ENCODE assay signal across 1 cellular context in the genomic region with DNA sequence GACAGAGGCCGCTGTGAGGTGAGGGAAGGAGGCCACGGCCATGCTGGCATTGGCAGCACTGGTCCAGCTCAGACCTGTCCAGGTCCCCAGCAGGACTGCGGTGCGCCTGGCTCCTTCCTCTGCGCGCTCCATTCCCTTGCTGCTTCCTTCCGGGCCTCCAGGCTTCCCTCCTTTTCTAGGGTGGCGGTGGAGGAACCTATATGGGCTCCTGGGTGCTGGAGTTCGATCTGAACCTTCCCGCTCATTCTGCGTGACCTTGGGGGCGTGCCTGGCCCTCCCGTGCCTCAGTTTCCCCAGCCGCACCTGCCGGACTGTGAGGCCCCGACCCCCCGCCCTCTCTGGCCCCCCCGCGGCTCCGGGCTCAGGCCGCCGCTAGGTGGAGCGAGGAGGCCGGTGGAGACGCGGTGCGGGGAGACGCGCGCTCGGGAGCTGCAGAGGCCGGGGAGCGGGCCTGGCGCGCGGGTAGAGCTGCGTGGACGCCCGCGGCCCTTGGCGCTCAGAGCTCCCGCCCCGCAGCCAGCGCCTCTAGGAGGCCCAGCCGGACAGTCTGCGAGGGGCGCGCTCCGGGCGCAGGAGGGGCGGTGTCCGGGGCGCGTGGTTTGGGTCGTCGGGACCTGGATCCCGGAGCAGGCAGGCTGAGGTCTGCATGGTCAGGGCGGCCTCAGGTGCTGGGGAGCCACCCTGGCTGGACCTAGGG.
TF ChIP-seq lines count a peak whose summit lies in the region.

No MANE protein-coding gene starts in this region.

TF ChIP-seq in HepG2, 621 proteins besides CTCF, POLR2A, EP300 and RAD21 (continued from another document and continues in another):
- TF ChIP-seq, protein P1, sequence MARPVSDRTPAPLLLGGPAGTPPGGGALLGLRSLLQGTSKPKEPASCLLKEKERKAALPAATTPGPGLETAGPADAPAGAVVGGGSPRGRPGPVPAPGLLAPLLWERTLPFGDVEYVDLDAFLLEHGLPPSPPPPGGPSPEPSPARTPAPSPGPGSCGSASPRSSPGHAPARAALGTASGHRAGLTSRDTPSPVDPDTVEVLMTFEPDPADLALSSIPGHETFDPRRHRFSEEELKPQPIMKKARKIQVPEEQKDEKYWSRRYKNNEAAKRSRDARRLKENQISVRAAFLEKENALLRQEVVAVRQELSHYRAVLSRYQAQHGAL (CRISPR knock-in tag; IDR thresholded peaks at IDR 0.05; ENCODE audit: not compliant biosample characterization), result no peak
- TF ChIP-seq ZNF264 (CRISPR knock-in tag; IDR thresholded peaks at IDR 0.05) (no peak), MBNL3 (CRISPR knock-in tag; conservative IDR thresholded peaks at IDR 0.05) (no peak), ZFYVE20 (CRISPR knock-in tag; IDR thresholded peaks at IDR 0.05; ENCODE audit: borderline replicate concordance, low read depth) (no peak), ZNF782 (CRISPR knock-in tag; IDR thresholded peaks at IDR 0.05; ENCODE audit: borderline replicate concordance) (no peak), PLRG1 (conservative IDR thresholded peaks at IDR 0.05) (no peak), ZC3H4 (CRISPR knock-in tag; IDR thresholded peaks at IDR 0.05; ENCODE audit: borderline replicate concordance) (no peak), GABPB1 (CRISPR knock-in tag; IDR thresholded peaks at IDR 0.05) (peak; percentile 65; the same call in 1 of the 2 replicates), NFE2 (CRISPR knock-in tag; IDR thresholded peaks at IDR 0.05) (no peak), SP2 (CRISPR knock-in tag; IDR thresholded peaks at IDR 0.05) (no peak), ZFP36 (IDR thresholded peaks at IDR 0.05; ENCODE audit: borderline replicate concordance, low read depth, low read length, partially characterized antibody) (no peak), FLYWCH1 (CRISPR knock-in tag; IDR thresholded peaks at IDR 0.05) (no peak), ZNF724P (CRISPR knock-in tag; IDR thresholded peaks at IDR 0.05; ENCODE audit: borderline replicate concordance) (no peak), KDM2A (CRISPR knock-in tag; IDR thresholded peaks at IDR 0.05; ENCODE audit: borderline replicate concordance, low read depth) (peak; percentile 91), NFE2L1 (CRISPR knock-in tag; IDR thresholded peaks at IDR 0.05; ENCODE audit: borderline replicate concordance) (no peak), FIP1L1 (IDR thresholded peaks at IDR 0.05; ENCODE audit: borderline replicate concordance, insufficient read depth, low read depth, low read length) (no peak), HDAC1 (CRISPR knock-in tag; IDR thresholded peaks at IDR 0.05) (no peak), ZNF883 (CRISPR knock-in tag; IDR thresholded peaks at IDR 0.05; ENCODE audit: not compliant biosample characterization) (no peak), ZNF850 (CRISPR knock-in tag; conservative IDR thresholded peaks at IDR 0.05) (no peak), STAT5B (CRISPR knock-in tag; IDR thresholded peaks at IDR 0.05) (no peak), ZNF484 (CRISPR knock-in tag; IDR thresholded peaks at IDR 0.05; ENCODE audit: borderline replicate concordance, low read depth) (no peak), SCMH1 (CRISPR knock-in tag; IDR thresholded peaks at IDR 0.05; ENCODE audit: borderline replicate concordance) (no peak), ZBTB21 (CRISPR knock-in tag; IDR thresholded peaks at IDR 0.05) (no peak), NFYC (CRISPR knock-in tag; IDR thresholded peaks at IDR 0.05) (no peak), TRIM24 (CRISPR knock-in tag; IDR thresholded peaks at IDR 0.05) (no peak), NFIB (CRISPR knock-in tag; IDR thresholded peaks at IDR 0.05; ENCODE audit: borderline replicate concordance) (no peak), ZNF780A (CRISPR knock-in tag; IDR thresholded peaks at IDR 0.05) (no peak), KMT2B (CRISPR knock-in tag; IDR thresholded peaks at IDR 0.05) (no peak), ZNF557 (CRISPR knock-in tag; IDR thresholded peaks at IDR 0.05) (no peak), BRCA1 (CRISPR knock-in tag; IDR thresholded peaks at IDR 0.05) (no peak), ZBTB3 (CRISPR knock-in tag; IDR thresholded peaks at IDR 0.05; ENCODE audit: borderline replicate concordance, low read depth) (no peak), AKAP8 (CRISPR knock-in tag; IDR thresholded peaks at IDR 0.05) (no peak), RARA (CRISPR knock-in tag; IDR thresholded peaks at IDR 0.05) (no peak), JDP2 (CRISPR knock-in tag; IDR thresholded peaks at IDR 0.05; ENCODE audit: borderline replicate concordance) (no peak)
- TF ChIP-seq, protein P2, sequence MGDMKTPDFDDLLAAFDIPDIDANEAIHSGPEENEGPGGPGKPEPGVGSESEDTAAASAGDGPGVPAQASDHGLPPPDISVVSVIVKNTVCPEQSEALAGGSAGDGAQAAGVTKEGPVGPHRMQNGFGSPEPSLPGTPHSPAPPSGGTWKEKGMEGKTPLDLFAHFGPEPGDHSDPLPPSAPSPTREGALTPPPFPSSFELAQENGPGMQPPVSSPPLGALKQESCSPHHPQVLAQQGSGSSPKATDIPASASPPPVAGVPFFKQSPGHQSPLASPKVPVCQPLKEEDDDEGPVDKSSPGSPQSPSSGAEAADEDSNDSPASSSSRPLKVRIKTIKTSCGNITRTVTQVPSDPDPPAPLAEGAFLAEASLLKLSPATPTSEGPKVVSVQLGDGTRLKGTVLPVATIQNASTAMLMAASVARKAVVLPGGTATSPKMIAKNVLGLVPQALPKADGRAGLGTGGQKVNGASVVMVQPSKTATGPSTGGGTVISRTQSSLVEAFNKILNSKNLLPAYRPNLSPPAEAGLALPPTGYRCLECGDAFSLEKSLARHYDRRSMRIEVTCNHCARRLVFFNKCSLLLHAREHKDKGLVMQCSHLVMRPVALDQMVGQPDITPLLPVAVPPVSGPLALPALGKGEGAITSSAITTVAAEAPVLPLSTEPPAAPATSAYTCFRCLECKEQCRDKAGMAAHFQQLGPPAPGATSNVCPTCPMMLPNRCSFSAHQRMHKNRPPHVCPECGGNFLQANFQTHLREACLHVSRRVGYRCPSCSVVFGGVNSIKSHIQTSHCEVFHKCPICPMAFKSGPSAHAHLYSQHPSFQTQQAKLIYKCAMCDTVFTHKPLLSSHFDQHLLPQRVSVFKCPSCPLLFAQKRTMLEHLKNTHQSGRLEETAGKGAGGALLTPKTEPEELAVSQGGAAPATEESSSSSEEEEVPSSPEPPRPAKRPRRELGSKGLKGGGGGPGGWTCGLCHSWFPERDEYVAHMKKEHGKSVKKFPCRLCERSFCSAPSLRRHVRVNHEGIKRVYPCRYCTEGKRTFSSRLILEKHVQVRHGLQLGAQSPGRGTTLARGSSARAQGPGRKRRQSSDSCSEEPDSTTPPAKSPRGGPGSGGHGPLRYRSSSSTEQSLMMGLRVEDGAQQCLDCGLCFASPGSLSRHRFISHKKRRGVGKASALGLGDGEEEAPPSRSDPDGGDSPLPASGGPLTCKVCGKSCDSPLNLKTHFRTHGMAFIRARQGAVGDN (CRISPR knock-in tag; IDR thresholded peaks at IDR 0.05), result peak; percentile 86
- TF ChIP-seq, protein P3, sequence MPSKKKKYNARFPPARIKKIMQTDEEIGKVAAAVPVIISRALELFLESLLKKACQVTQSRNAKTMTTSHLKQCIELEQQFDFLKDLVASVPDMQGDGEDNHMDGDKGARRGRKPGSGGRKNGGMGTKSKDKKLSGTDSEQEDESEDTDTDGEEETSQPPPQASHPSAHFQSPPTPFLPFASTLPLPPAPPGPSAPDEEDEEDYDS (CRISPR knock-in tag; IDR thresholded peaks at IDR 0.05), result no peak
- TF ChIP-seq, protein P4, sequence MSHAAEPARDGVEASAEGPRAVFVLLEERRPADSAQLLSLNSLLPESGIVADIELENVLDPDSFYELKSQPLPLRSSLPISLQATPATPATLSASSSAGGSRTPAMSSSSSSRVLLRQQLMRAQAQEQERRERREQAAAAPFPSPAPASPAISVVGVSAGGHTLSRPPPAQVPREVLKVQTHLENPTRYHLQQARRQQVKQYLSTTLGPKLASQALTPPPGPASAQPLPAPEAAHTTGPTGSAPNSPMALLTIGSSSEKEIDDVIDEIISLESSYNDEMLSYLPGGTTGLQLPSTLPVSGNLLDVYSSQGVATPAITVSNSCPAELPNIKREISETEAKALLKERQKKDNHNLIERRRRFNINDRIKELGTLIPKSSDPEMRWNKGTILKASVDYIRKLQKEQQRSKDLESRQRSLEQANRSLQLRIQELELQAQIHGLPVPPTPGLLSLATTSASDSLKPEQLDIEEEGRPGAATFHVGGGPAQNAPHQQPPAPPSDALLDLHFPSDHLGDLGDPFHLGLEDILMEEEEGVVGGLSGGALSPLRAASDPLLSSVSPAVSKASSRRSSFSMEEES (CRISPR knock-in tag; IDR thresholded peaks at IDR 0.05), result no peak
- TF ChIP-seq, protein P5, sequence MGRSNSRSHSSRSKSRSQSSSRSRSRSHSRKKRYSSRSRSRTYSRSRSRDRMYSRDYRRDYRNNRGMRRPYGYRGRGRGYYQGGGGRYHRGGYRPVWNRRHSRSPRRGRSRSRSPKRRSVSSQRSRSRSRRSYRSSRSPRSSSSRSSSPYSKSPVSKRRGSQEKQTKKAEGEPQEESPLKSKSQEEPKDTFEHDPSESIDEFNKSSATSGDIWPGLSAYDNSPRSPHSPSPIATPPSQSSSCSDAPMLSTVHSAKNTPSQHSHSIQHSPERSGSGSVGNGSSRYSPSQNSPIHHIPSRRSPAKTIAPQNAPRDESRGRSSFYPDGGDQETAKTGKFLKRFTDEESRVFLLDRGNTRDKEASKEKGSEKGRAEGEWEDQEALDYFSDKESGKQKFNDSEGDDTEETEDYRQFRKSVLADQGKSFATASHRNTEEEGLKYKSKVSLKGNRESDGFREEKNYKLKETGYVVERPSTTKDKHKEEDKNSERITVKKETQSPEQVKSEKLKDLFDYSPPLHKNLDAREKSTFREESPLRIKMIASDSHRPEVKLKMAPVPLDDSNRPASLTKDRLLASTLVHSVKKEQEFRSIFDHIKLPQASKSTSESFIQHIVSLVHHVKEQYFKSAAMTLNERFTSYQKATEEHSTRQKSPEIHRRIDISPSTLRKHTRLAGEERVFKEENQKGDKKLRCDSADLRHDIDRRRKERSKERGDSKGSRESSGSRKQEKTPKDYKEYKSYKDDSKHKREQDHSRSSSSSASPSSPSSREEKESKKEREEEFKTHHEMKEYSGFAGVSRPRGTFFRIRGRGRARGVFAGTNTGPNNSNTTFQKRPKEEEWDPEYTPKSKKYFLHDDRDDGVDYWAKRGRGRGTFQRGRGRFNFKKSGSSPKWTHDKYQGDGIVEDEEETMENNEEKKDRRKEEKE (IDR thresholded peaks at IDR 0.05), result no peak
- TF ChIP-seq, protein P6, sequence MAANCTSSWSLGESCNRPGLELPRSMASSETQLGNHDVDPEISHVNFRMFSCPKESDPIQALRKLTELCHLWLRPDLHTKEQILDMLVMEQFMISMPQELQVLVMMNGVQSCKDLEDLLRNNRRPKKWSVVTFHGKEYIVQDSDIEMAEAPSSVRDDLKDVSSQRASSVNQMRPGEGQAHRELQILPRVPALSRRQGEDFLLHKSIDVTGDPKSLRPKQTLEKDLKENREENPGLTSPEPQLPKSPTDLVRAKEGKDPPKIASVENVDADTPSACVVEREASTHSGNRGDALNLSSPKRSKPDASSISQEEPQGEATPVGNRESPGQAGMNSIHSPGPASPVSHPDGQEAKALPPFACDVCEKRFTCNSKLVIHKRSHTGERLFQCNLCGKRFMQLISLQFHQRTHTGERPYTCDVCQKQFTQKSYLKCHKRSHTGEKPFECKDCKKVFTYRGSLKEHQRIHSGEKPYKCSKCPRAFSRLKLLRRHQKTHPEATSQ (CRISPR knock-in tag; IDR thresholded peaks at IDR 0.05; ENCODE audit: borderline replicate concordance), result no peak
- TF ChIP-seq, protein P7, sequence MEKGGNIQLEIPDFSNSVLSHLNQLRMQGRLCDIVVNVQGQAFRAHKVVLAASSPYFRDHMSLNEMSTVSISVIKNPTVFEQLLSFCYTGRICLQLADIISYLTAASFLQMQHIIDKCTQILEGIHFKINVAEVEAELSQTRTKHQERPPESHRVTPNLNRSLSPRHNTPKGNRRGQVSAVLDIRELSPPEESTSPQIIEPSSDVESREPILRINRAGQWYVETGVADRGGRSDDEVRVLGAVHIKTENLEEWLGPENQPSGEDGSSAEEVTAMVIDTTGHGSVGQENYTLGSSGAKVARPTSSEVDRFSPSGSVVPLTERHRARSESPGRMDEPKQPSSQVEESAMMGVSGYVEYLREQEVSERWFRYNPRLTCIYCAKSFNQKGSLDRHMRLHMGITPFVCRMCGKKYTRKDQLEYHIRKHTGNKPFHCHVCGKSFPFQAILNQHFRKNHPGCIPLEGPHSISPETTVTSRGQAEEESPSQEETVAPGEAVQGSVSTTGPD (CRISPR knock-in tag; IDR thresholded peaks at IDR 0.05), result no peak
- TF ChIP-seq, protein P8, sequence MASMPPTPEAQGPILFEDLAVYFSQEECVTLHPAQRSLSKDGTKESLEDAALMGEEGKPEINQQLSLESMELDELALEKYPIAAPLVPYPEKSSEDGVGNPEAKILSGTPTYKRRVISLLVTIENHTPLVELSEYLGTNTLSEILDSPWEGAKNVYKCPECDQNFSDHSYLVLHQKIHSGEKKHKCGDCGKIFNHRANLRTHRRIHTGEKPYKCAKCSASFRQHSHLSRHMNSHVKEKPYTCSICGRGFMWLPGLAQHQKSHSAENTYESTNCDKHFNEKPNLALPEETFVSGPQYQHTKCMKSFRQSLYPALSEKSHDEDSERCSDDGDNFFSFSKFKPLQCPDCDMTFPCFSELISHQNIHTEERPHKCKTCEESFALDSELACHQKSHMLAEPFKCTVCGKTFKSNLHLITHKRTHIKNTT (CRISPR knock-in tag; IDR thresholded peaks at IDR 0.05), result no peak
- TF ChIP-seq, protein P9, sequence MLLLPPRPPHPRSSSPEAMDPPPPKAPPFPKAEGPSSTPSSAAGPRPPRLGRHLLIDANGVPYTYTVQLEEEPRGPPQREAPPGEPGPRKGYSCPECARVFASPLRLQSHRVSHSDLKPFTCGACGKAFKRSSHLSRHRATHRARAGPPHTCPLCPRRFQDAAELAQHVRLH (CRISPR knock-in tag; IDR thresholded peaks at IDR 0.05; ENCODE audit: borderline replicate concordance, low read depth), result no peak
- TF ChIP-seq, protein P10, sequence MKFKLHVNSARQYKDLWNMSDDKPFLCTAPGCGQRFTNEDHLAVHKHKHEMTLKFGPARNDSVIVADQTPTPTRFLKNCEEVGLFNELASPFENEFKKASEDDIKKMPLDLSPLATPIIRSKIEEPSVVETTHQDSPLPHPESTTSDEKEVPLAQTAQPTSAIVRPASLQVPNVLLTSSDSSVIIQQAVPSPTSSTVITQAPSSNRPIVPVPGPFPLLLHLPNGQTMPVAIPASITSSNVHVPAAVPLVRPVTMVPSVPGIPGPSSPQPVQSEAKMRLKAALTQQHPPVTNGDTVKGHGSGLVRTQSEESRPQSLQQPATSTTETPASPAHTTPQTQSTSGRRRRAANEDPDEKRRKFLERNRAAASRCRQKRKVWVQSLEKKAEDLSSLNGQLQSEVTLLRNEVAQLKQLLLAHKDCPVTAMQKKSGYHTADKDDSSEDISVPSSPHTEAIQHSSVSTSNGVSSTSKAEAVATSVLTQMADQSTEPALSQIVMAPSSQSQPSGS (CRISPR knock-in tag; IDR thresholded peaks at IDR 0.05), result no peak
- TF ChIP-seq, protein P11, sequence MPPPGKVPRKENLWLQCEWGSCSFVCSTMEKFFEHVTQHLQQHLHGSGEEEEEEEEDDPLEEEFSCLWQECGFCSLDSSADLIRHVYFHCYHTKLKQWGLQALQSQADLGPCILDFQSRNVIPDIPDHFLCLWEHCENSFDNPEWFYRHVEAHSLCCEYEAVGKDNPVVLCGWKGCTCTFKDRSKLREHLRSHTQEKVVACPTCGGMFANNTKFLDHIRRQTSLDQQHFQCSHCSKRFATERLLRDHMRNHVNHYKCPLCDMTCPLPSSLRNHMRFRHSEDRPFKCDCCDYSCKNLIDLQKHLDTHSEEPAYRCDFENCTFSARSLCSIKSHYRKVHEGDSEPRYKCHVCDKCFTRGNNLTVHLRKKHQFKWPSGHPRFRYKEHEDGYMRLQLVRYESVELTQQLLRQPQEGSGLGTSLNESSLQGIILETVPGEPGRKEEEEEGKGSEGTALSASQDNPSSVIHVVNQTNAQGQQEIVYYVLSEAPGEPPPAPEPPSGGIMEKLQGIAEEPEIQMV (CRISPR knock-in tag; IDR thresholded peaks at IDR 0.05; ENCODE audit: low read depth), result 0 out of 2 replicates have a peak, but pooled peaks have one; percentile 59
